In genomic region chr5:57193757-57194413, GRCh38 we compare ENCODE assay signal across 13 cellular contexts. TPM values are rescaled to one million over a fixed set of nuclear protein-coding genes. Genes with fewer than 3 reads are reported as not detected.
DNase-seq lines count a peak whose midpoint lies in the region; ATAC-seq and TF ChIP-seq lines count a peak whose summit lies in the region.
"Had no signal": no experiment of that assay in that cellular context is flagged by ENCODE, and none has a peak within 500 bp of the region (broad histone marks: within the 10 kb centered on the region; RNA-seq: fewer than 3 reads in every experiment).

No MANE protein-coding gene starts in this region.

- no peaks in the 10 kb centered on the region for H3K9me3 ChIP-seq in CD4-positive, alpha-beta T cell (ENCODE audit: control insufficient read depth, low read length)
- H3K9me3 ChIP-seq: heart right ventricle had no signal

- no peaks in the 10 kb centered on the region for H3K27me3 ChIP-seq in CD4-positive, alpha-beta T cell (ENCODE audit: control insufficient read depth, insufficient read depth, low read length)
- H3K27me3 ChIP-seq: heart right ventricle had no signal

- no peaks in the 10 kb centered on the region for H3K27me3 Mint-ChIP-seq in CD4-positive, alpha-beta T cell
- H3K27me3 Mint-ChIP-seq in T-helper 2 cell treated with Interferon-gamma antibody and Interleukin-4, amounts not matched to agents 5 μg/mL and 100 μg/mL, for 36 hours (ENCODE audit: low read depth), result no peaks in the 10 kb centered on the region
- H3K27me3 Mint-ChIP-seq in chondrocyte (ENCODE audit: low read depth), result no peaks in the 10 kb centered on the region

- H3K9me3 Mint-ChIP-seq in CD4-positive, alpha-beta T cell, result no peaks in the 10 kb centered on the region
- H3K9me3 Mint-ChIP-seq in T-helper 2 cell treated with Interferon-gamma antibody and Interleukin-4, amounts not matched to agents 5 μg/mL and 100 μg/mL, for 36 hours, result peaks cover 4% of the 10 kb centered on the region
- no peaks in the 10 kb centered on the region for H3K9me3 Mint-ChIP-seq in chondrocyte (ENCODE audit: low read depth)

- H3K4me3 Mint-ChIP-seq in CD4-positive, alpha-beta T cell, result peak overlapping the region; percentile 65
- H3K4me3 Mint-ChIP-seq in T-helper 2 cell treated with Interferon-gamma antibody and Interleukin-4, amounts not matched to agents 5 μg/mL and 100 μg/mL, for 36 hours, result peak overlapping the region; percentile 72
- H3K4me3 Mint-ChIP-seq in chondrocyte (ENCODE audit: unreplicated experiment), result no peak overlapping the region

- in situ Hi-C loops in GM13976 (cut with MboI; ENCODE audit: low sequenced_read_pairs, unreplicated experiment), result no loop called here

- H3K27ac Mint-ChIP-seq in CD4-positive, alpha-beta T cell, result peak overlapping the region; percentile 77
- peak overlapping the region; percentile 81 for H3K27ac Mint-ChIP-seq in T-helper 2 cell treated with Interferon-gamma antibody and Interleukin-4, amounts not matched to agents 5 μg/mL and 100 μg/mL, for 36 hours
- H3K27ac Mint-ChIP-seq in chondrocyte (ENCODE audit: unreplicated experiment), result peak overlapping the region; percentile 38

- POLR2A ChIA-PET in CD4-positive, alpha-beta T cell (lab: Charles Lee), result no interaction called here

- H3K36me3 Mint-ChIP-seq in CD4-positive, alpha-beta T cell (ENCODE audit: low read depth), result peaks cover 70% of the 10 kb centered on the region
- H3K36me3 Mint-ChIP-seq in T-helper 2 cell treated with Interferon-gamma antibody and Interleukin-4, amounts not matched to agents 5 μg/mL and 100 μg/mL, for 36 hours (ENCODE audit: low read depth), result peaks cover 50% of the 10 kb centered on the region
- peaks cover 2% of the 10 kb centered on the region for H3K36me3 Mint-ChIP-seq in chondrocyte (ENCODE audit: low read depth)

- H3K4me1 Mint-ChIP-seq in CD4-positive, alpha-beta T cell (ENCODE audit: low read depth), result peaks cover 75% of the 10 kb centered on the region
- H3K4me1 Mint-ChIP-seq in T-helper 2 cell treated with Interferon-gamma antibody and Interleukin-4, amounts not matched to agents 5 μg/mL and 100 μg/mL, for 36 hours (ENCODE audit: low read depth), result peaks cover 54% of the 10 kb centered on the region
- H3K4me1 Mint-ChIP-seq in chondrocyte (ENCODE audit: low read depth), result peaks cover 18% of the 10 kb centered on the region

- H3K27ac ChIP-seq in CD4-positive, alpha-beta T cell (ENCODE audit: low read depth, low read length), result no peak overlapping the region
- H3K27ac ChIP-seq: heart right ventricle had no signal

- DNase-seq in CD4-positive, alpha-beta T cell, result no peak
- DNase-seq in GM13976 (ENCODE audit: low spot score) (peak; percentile 27), chondrocyte (ENCODE audit: low spot score) (no peak), GM19238 (ENCODE audit: insufficient read length, low spot score) (no peak), GDM1 (lab: John Stamatoyannopoulos, UW) (no peak), RKO (ENCODE audit: low spot score) (no peak)
- no peak for DNase-seq in T-helper 2 cell treated with Interferon-gamma antibody and Interleukin-4, amounts not matched to agents 5 μg/mL and 100 μg/mL, for 36 hours (ENCODE audit: low spot score)
- DNase-seq: COR-L47; heart right ventricle; NCI-H2107; NCI-H526; stimulated activated CD4-positive, alpha-beta T cell treated with anti-CD3 and anti-CD28 coated beads, Interleukin-2, amount 100 ng/mL, for 24 hours had no signal

- peak; percentile 63 for ATAC-seq in CD4-positive, alpha-beta T cell (ENCODE audit: poor library complexity)
- no peak for ATAC-seq in GM19463 (IDR thresholded peaks at IDR 0.05; ENCODE audit: unreplicated experiment)
- ATAC-seq: heart right ventricle had no signal

- intact Hi-C loops in CD4-positive, alpha-beta T cell (cut with DNase I, micrococcal nuclease), result loop anchor here in 1 of 2 experiments (2.0 kb wide), 1 partner anchor 15 kb away; no protein-coding TSS in a partner anchor

- TF ChIP-seq CTCF in CD4-positive, alpha-beta T cell (IDR thresholded peaks at IDR 0.05), result no peak
- TF ChIP-seq CTCF in GM13976 (IDR thresholded peaks at IDR 0.05; ENCODE audit: borderline replicate concordance, control extremely low read depth, extremely low read depth, insufficient read depth, missing control alignments) (no peak), chondrocyte (IDR thresholded peaks at IDR 0.05) (no peak)

- CTCF ChIA-PET in CD4-positive, alpha-beta T cell (lab: Charles Lee), result no interaction called here

RNA-seq across cellular contexts. Expression of gene GPBP1, which starts 20.0 kb away (rescaled TPM):
- total RNA-seq in CD4-positive, alpha-beta T cell, result 100 to 1,000 TPM; 136 to 137 TPM
- total RNA-seq in chondrocyte, result 40.7 to 49.3 TPM (median 45.6 TPM) in 3 replicates
